Comparison of ENCODE assay signal across 8 cellular contexts in the genomic region with DNA sequence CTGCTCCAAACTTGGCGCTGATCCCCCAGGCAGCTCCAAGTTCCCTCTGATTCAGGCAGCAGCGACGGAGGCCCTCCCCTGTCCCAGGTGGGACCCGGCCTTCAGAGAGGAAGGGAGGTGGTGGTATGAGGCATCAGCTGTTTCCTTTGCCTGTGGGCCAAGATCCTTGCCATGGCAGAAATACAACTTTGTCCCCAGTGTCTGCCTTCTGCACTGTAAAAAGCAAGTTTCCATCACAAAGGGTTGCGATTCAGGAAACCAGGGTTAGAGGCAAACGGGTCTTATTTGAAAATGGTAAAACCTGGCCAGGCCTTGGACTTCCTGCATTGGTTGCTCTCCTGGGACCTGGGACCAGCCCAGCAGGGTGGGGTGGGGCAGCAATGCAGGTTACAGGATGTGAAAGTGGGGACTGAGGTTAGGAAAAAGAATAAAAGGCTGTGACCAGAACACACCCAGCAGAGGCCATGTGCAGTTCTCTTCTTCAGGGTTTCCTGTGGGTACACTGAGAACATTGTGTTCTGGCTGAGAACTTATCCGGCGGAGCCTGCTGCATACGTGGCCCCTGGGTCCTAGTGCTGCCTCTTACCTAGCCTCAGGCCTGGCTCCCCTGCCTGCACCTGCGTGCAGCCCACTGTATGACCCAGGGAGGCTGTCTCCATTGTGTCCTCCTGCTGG. TPM values are rescaled to one million over a fixed set of nuclear protein-coding genes. Genes with fewer than 3 reads are reported as not detected.
DNase-seq lines count a peak whose midpoint lies in the region; ATAC-seq lines count a peak whose summit lies in the region.

No MANE protein-coding gene starts in this region.

- DNase-seq in SIG-M5 treated with dmso at 0.1 percent for 504 hours (lab: John Stamatoyannopoulos, UW; ENCODE audit: unreplicated experiment) (peak; percentile 56), SIG-M5 (lab: John Stamatoyannopoulos, UW) (no peak), SJCRH30 (peak; percentile 65 to 77), right cardiac atrium (peak; percentile 89 to 95 (median 92)), sciatic nerve (ENCODE audit: low spot score) (peak; percentile 79), NCI-H1694 treated with DMSO at 0.1 percent for 48 hours (lab: John Stamatoyannopoulos, UW) (no peak)

- H3K4me3 ChIP-seq in SJCRH30 (peak overlapping the region; percentile 41), right cardiac atrium (ENCODE audit: low read length) (no peak overlapping the region)

- H3K27me3 ChIP-seq in SJCRH30 (no peaks in the 10 kb centered on the region), right cardiac atrium (ENCODE audit: control insufficient read depth, insufficient read depth) (no peaks in the 10 kb centered on the region)

- 5 to 17% (median 7%) methylated on average over 10 of the region's 10 CpGs for WGBS in adipose tissue, 3 donors
- WGBS in right cardiac atrium, result 5% methylated on average over 10 of the region's 10 CpGs

- H3K36me3 ChIP-seq in SJCRH30, result no peaks in the 10 kb centered on the region

- H3K4me1 ChIP-seq in SJCRH30 (peaks cover 18% of the 10 kb centered on the region), right cardiac atrium (ENCODE audit: control insufficient read depth, insufficient read depth, low read length) (peaks cover 55% of the 10 kb centered on the region)

- intact Hi-C loops in right cardiac atrium (cut with DNase I) (loop anchor here in 2 of 4 donors (2.0 to 10.0 kb wide), 2 partner anchors 24 to 86 kb away; partner anchors contain the start of gene DDIT4 (in 1 of the 2)), sciatic nerve (cut with DNase I) (no loop called here)

- H3K9me3 ChIP-seq in SJCRH30 (replicated peaks) (no peaks in the 10 kb centered on the region), right cardiac atrium (ENCODE audit: control insufficient read depth, low read length) (no peaks in the 10 kb centered on the region)

- H3K27ac ChIP-seq in SJCRH30, result peak overlapping the region; percentile 37; the same call in 1 of the 2 replicates
- H3K27ac ChIP-seq in adipose tissue (ENCODE audit: low read depth, low read length), result peak overlapping the region; percentile 36
- peak overlapping the region; percentile 98 for H3K27ac ChIP-seq in right cardiac atrium (ENCODE audit: low read length)

- peak; percentile 86 for ATAC-seq in HG03097 (IDR thresholded peaks at IDR 0.05; ENCODE audit: low FRiP score, unreplicated experiment)
- ATAC-seq in right cardiac atrium, result peak; percentile 88 to 90
- peak; percentile 90 for ATAC-seq in sciatic nerve

RNA-seq across cellular contexts. Expression of gene DDIT4, which starts 25.1 kb away (rescaled TPM):
- total RNA-seq in SJCRH30 (2014; rRNA removed; shearing (Covaris generic)), result 84.5 and 94.2 TPM in 2 replicates
- polyA plus RNA-seq in adipose tissue, result 1,000 to 10,000 TPM in 1 of 3 donors, 100 to 1,000 TPM in 2; 103 to 1,196 (median 199) TPM
- 100 to 1,000 TPM in 1 of 4 donors, 10 to 100 TPM in 3; 33.0 to 113 (median 76.5) TPM for total RNA-seq in right cardiac atrium
- 53.6 TPM for polyA plus RNA-seq in right cardiac atrium
- 232 TPM for total RNA-seq in sciatic nerve

RNA-seq across cellular contexts. Expression of gene ASCC1, which starts 32.5 kb away (rescaled TPM):
- total RNA-seq in SJCRH30 (2014; rRNA removed; shearing (Covaris generic)), result 30.0 and 34.9 TPM in 2 replicates
- polyA plus RNA-seq in adipose tissue, result 10 to 100 TPM; 13.3 to 34.1 (median 18.0) TPM
- 10 to 100 TPM; 27.6 to 37.9 (median 32.8) TPM for total RNA-seq in right cardiac atrium
- 26.0 TPM for polyA plus RNA-seq in right cardiac atrium
- total RNA-seq in sciatic nerve, result 37.4 TPM

RNA-seq across cellular contexts. Expression of gene ANAPC16, which starts 32.8 kb away (rescaled TPM):
- total RNA-seq in SJCRH30 (2014; rRNA removed; shearing (Covaris generic)), result 71.9 and 72.2 TPM in 2 replicates
- polyA plus RNA-seq in adipose tissue (100 to 1,000 TPM in 2 of 3 donors, 10 to 100 TPM in 1; 97.2 to 165 (median 110) TPM), right cardiac atrium (287 TPM)
- total RNA-seq in right cardiac atrium (100 to 1,000 TPM; 190 to 236 (median 223) TPM), sciatic nerve (76.1 TPM)

Comparison
In these comparisons a context has a peak if more than half of its experiments do, and no peak if none do; other contexts are left out.
1. DNase-seq: peak in SIG-M5 treated with dmso at 0.1 percent for 504 hours (single experiment), SJCRH30 (2 of 2), right cardiac atrium (3 of 3) and sciatic nerve (single experiment); none in SIG-M5 (single experiment) and NCI-H1694 treated with DMSO at 0.1 percent for 48 hours (single experiment).
2. H3K27ac ChIP-seq: peak in every context shown above with its lines; median percentile 98 in right cardiac atrium; 37 in SJCRH30; 36 in adipose tissue.
3. Peak in every context shown above with its lines, with median percentiles within 50 percentile points of each other: ATAC-seq.